In the genomic region with DNA sequence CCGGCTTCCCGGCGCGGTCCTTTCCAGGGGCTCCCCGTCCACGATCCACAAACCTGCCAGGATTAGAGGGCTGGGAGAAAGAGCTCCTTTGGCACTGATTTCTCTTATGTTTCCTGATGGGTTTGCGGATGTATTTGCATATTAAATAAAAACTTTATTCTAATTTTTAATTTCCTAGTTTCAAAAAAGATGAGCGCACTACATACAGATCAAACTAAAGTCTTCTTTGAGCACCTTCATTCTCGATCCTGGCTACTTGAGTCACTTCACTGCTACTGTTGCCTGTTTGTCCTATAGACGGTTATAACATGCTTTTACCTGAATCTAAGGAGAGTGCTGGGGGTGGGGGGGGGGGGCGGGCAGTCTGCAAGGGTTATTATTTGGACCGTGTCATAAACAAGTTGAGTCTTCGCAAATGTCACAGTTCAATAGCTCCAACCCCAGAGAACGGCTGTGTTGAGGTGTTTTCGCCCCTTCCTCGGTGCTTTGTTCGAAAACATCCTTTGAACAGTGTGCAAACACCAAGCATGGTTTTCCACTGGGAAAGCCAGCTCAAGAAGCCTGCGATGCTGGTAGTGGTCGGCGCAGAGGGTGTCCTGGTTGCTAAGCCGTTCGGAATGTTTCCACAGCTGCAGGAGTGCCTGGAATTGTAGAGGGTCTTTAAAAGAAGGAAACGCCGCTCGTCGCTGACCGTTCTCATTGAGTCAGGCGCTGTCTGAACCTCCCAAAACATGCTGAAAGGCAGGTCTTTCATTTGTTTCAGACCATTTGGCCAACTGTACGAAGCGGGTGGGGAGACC, we compare ENCODE assay signal across 9 cellular contexts. TPM values are rescaled to one million over a fixed set of nuclear protein-coding genes. Genes with fewer than 3 reads are reported as not detected.
DNase-seq lines count a peak whose midpoint lies in the region; ATAC-seq and TF ChIP-seq lines count a peak whose summit lies in the region.
"Had no signal": no experiment of that assay in that cellular context is flagged by ENCODE, and none has a peak within 500 bp of the region (broad histone marks: within the 10 kb centered on the region; RNA-seq: fewer than 3 reads in every experiment).

No MANE protein-coding gene starts in this region.

- peak overlapping the region; percentile 95 for H3K4me3 ChIP-seq in WERI-Rb-1 (ENCODE audit: low read depth, low read length)
- H3K4me3 ChIP-seq in stomach: peak overlapping the region; percentile 87 to 96 (median 93)

- TF ChIP-seq CTCF in WERI-Rb-1 (IDR thresholded peaks at IDR 0.05; ENCODE audit: low read depth, low read length) (no peak), stomach (IDR thresholded peaks at IDR 0.05) (no peak)

- no peaks in the 10 kb centered on the region for H3K9me3 Mint-ChIP-seq in T-helper 2 cell treated with Interferon-gamma antibody and Interleukin-4, amounts not matched to agents 5 μg/mL and 100 μg/mL, for 36 hours

- peaks cover 33% of the 10 kb centered on the region for H3K36me3 Mint-ChIP-seq in T-helper 2 cell treated with Interferon-gamma antibody and Interleukin-4, amounts not matched to agents 5 μg/mL and 100 μg/mL, for 36 hours (ENCODE audit: low read depth)

- no peak overlapping the region for H3K27ac Mint-ChIP-seq in T-helper 2 cell treated with Interferon-gamma antibody and Interleukin-4, amounts not matched to agents 5 μg/mL and 100 μg/mL, for 36 hours

- H3K4me1 Mint-ChIP-seq in T-helper 2 cell treated with Interferon-gamma antibody and Interleukin-4, amounts not matched to agents 5 μg/mL and 100 μg/mL, for 36 hours (ENCODE audit: low read depth): peaks cover 16% of the 10 kb centered on the region

- DNase-seq in T-helper 2 cell treated with Interferon-gamma antibody and Interleukin-4, amounts not matched to agents 5 μg/mL and 100 μg/mL, for 36 hours (ENCODE audit: low spot score): no peak
- no peak for DNase-seq in T-helper 2 cell
- DNase-seq in WERI-Rb-1: no peak
- DNase-seq in iPS-NIHi7 (ENCODE audit: extremely low spot score): peak; percentile 59
- no peak for DNase-seq in stomach
- DNase-seq in CD1c-positive myeloid dendritic cell (ENCODE audit: extremely low spot score): no peak
- no peak for DNase-seq in stimulated activated naive CD4-positive, alpha-beta T cell treated with Interleukin-2 at 50 U/mL for 16 hours (lab: John Stamatoyannopoulos, UW)

- no peak for TF ChIP-seq EP300 in stomach (IDR thresholded peaks at IDR 0.05)

- H3K27ac ChIP-seq in WERI-Rb-1 (no peak overlapping the region), stomach (peak overlapping the region in 4 of 5 donors; percentile 92 to 98 (median 94))

- no peaks in the 10 kb centered on the region for H3K27me3 ChIP-seq in WERI-Rb-1 (ENCODE audit: insufficient read depth, low read depth, severe bottlenecking)
- H3K27me3 ChIP-seq in stomach: no peaks in the 10 kb centered on the region

- no peak for TF ChIP-seq POLR2A in stomach (IDR thresholded peaks at IDR 0.05)

- peaks cover 6% of the 10 kb centered on the region for H3K27me3 Mint-ChIP-seq in T-helper 2 cell treated with Interferon-gamma antibody and Interleukin-4, amounts not matched to agents 5 μg/mL and 100 μg/mL, for 36 hours (ENCODE audit: low read depth)

- peaks cover 6 to 49% (median 34%) of the 10 kb centered on the region in 4 donors for H3K4me1 ChIP-seq in stomach

- H3K9me3 ChIP-seq in WERI-Rb-1 (ENCODE audit: severe bottlenecking) (no peaks in the 10 kb centered on the region), stomach (no peaks in the 10 kb centered on the region)

- intact Hi-C loops in stomach (cut with DNase I; ENCODE audit: low total_unique reads): no loop called here

- ATAC-seq in HG02840 (IDR thresholded peaks at IDR 0.05; ENCODE audit: low FRiP score, unreplicated experiment): no peak

- 37 to 43% (median 39%) methylated on average over 30 of the region's 30 CpGs for WGBS in stomach, 5 donors

- peak overlapping the region; percentile 84 for H3K4me3 Mint-ChIP-seq in T-helper 2 cell treated with Interferon-gamma antibody and Interleukin-4, amounts not matched to agents 5 μg/mL and 100 μg/mL, for 36 hours

- no peaks in the 10 kb centered on the region for H3K36me3 ChIP-seq in WERI-Rb-1
- H3K36me3 ChIP-seq in stomach: no peaks in the 10 kb centered on the region

RNA-seq across cellular contexts. Expression of gene STK10, which starts 1.1 kb away (rescaled TPM):
- total RNA-seq in stomach: 10 to 100 TPM in 4 of 5 donors, 1 to 10 TPM in 1; 7.1 to 86.6 (median 29.8) TPM
- 1 to 10 TPM; 6.6 to 8.2 (median 6.9) TPM for polyA plus RNA-seq in stomach

RNA-seq across cellular contexts. Expression of gene EFCAB9, which starts 4.9 kb away (rescaled TPM):
- total RNA-seq in stomach: not detected
- polyA plus RNA-seq in stomach: not detected
- polyA plus RNA-seq: esophagus had no signal
